22 cellular contexts compared by ENCODE assay signal in genomic region chr2:129623783-129624182, GRCh38.
"Had no signal": no experiment of that assay in that cellular context is flagged by ENCODE, and none has a peak within 500 bp of the region (broad histone marks: within the 10 kb centered on the region; RNA-seq: fewer than 3 reads in every experiment).

No MANE protein-coding gene starts in this region.

- H3K9me3 ChIP-seq: left ventricle myocardium inferior, mucosa of descending colon, ovary, right atrium auricular region, right lobe of liver, stomach, testis, thyroid gland, transverse colon, upper lobe of left lung, vagina had no signal

- H3K4me2 ChIP-seq: hepatocyte, smooth muscle cell had no signal

- H3K27ac ChIP-seq: hepatocyte, left ventricle myocardium inferior, ovary, right atrium auricular region, right lobe of liver, stomach, testis, thyroid gland, transverse colon, upper lobe of left lung, vagina had no signal

- DNase-seq: immature natural killer cell; left ventricle myocardium inferior; midbrain; mucosa of descending colon; naive thymus-derived CD4-positive, alpha-beta T cell; ovary; right lobe of liver; stimulated activated CD4-positive, alpha-beta T cell treated with anti-CD3 and anti-CD28 coated beads, Interleukin-1b, Interleukin-23, amount 100 ng/mL, for 48 hours; stimulated activated CD4-positive, alpha-beta T cell treated with anti-CD3 and anti-CD28 coated beads, Interleukin-4, amount 100 ng/mL, for 1 hour; stimulated activated naive B cell treated with anti-CD40 and anti-IgM and Interleukin-4, amounts not matched to agents 10 μg/mL and 1 μg/mL and 100 μg/mL, for 72 hours; stimulated activated naive CD8-positive, alpha-beta T cell treated with anti-CD3 and anti-CD28 coated beads, Interleukin-15, Interleukin-2, amounts not matched to agents 100 U/mL and 50 U/mL, for 24 hours; stomach; testis; thyroid gland; transverse colon; upper lobe of left lung had no signal

- H3K27me3 ChIP-seq: ovary, right atrium auricular region, right lobe of liver, testis, thyroid gland, transverse colon, upper lobe of left lung, vagina had no signal

- H3K36me3 ChIP-seq: left ventricle myocardium inferior, ovary, right atrium auricular region, right lobe of liver, stomach, thyroid gland, transverse colon, upper lobe of left lung, vagina had no signal

- H3K4me1 ChIP-seq: left ventricle myocardium inferior, right atrium auricular region, right lobe of liver, stomach, testis, thyroid gland, transverse colon, upper lobe of left lung, vagina had no signal

- FAIRE-seq: islet of Langerhans had no signal

- H3K4me3 ChIP-seq: hepatocyte, left ventricle myocardium inferior, lung, mucosa of descending colon, ovary, right atrium auricular region, right lobe of liver, smooth muscle cell, stomach, testis, thyroid gland, transverse colon, upper lobe of left lung, vagina had no signal

- H2AFZ ChIP-seq: hepatocyte had no signal

- H3K79me2 ChIP-seq: hepatocyte had no signal
